In the genomic region with DNA sequence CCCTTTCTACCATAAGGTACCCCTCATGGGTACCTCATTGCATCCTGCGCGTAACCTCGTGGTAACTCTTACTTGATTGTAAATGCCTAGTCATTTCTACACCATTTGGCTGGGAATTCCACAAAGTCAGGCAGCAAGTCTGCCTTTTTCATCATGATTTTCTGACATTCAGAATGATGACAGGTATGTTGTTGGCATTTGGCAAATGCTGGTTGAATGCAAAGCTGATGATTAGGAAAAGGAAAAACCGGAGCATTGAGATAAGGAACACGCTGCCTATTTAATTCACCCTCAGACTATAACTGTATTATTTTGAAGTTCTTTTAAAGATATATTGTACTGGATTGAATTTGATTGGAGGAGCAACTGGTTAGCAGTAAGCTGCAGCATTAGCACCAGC, we compare ENCODE assay signal across 1 cellular context.
TF ChIP-seq lines count a peak whose summit lies in the region.

No MANE protein-coding gene starts in this region.

TF ChIP-seq in H1, 55 proteins besides CTCF, POLR2A, EP300 and RAD21:
- TF ChIP-seq GABPA (IDR thresholded peaks at IDR 0.05; ENCODE audit: borderline replicate concordance, insufficient read depth, low read length) = no peak
- TF ChIP-seq, protein P1, sequence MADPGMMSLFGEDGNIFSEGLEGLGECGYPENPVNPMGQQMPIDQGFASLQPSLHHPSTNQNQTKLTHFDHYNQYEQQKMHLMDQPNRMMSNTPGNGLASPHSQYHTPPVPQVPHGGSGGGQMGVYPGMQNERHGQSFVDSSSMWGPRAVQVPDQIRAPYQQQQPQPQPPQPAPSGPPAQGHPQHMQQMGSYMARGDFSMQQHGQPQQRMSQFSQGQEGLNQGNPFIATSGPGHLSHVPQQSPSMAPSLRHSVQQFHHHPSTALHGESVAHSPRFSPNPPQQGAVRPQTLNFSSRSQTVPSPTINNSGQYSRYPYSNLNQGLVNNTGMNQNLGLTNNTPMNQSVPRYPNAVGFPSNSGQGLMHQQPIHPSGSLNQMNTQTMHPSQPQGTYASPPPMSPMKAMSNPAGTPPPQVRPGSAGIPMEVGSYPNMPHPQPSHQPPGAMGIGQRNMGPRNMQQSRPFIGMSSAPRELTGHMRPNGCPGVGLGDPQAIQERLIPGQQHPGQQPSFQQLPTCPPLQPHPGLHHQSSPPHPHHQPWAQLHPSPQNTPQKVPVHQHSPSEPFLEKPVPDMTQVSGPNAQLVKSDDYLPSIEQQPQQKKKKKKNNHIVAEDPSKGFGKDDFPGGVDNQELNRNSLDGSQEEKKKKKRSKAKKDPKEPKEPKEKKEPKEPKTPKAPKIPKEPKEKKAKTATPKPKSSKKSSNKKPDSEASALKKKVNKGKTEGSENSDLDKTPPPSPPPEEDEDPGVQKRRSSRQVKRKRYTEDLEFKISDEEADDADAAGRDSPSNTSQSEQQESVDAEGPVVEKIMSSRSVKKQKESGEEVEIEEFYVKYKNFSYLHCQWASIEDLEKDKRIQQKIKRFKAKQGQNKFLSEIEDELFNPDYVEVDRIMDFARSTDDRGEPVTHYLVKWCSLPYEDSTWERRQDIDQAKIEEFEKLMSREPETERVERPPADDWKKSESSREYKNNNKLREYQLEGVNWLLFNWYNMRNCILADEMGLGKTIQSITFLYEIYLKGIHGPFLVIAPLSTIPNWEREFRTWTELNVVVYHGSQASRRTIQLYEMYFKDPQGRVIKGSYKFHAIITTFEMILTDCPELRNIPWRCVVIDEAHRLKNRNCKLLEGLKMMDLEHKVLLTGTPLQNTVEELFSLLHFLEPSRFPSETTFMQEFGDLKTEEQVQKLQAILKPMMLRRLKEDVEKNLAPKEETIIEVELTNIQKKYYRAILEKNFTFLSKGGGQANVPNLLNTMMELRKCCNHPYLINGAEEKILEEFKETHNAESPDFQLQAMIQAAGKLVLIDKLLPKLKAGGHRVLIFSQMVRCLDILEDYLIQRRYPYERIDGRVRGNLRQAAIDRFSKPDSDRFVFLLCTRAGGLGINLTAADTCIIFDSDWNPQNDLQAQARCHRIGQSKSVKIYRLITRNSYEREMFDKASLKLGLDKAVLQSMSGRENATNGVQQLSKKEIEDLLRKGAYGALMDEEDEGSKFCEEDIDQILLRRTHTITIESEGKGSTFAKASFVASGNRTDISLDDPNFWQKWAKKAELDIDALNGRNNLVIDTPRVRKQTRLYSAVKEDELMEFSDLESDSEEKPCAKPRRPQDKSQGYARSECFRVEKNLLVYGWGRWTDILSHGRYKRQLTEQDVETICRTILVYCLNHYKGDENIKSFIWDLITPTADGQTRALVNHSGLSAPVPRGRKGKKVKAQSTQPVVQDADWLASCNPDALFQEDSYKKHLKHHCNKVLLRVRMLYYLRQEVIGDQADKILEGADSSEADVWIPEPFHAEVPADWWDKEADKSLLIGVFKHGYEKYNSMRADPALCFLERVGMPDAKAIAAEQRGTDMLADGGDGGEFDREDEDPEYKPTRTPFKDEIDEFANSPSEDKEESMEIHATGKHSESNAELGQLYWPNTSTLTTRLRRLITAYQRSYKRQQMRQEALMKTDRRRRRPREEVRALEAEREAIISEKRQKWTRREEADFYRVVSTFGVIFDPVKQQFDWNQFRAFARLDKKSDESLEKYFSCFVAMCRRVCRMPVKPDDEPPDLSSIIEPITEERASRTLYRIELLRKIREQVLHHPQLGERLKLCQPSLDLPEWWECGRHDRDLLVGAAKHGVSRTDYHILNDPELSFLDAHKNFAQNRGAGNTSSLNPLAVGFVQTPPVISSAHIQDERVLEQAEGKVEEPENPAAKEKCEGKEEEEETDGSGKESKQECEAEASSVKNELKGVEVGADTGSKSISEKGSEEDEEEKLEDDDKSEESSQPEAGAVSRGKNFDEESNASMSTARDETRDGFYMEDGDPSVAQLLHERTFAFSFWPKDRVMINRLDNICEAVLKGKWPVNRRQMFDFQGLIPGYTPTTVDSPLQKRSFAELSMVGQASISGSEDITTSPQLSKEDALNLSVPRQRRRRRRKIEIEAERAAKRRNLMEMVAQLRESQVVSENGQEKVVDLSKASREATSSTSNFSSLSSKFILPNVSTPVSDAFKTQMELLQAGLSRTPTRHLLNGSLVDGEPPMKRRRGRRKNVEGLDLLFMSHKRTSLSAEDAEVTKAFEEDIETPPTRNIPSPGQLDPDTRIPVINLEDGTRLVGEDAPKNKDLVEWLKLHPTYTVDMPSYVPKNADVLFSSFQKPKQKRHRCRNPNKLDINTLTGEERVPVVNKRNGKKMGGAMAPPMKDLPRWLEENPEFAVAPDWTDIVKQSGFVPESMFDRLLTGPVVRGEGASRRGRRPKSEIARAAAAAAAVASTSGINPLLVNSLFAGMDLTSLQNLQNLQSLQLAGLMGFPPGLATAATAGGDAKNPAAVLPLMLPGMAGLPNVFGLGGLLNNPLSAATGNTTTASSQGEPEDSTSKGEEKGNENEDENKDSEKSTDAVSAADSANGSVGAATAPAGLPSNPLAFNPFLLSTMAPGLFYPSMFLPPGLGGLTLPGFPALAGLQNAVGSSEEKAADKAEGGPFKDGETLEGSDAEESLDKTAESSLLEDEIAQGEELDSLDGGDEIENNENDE (IDR thresholded peaks at IDR 0.05; ENCODE audit: insufficient replicate concordance, low read length) = no peak
- TF ChIP-seq NRF1 (IDR thresholded peaks at IDR 0.05; ENCODE audit: low read depth, low read length) = no peak
- no peak for TF ChIP-seq JUND (IDR thresholded peaks at IDR 0.05; ENCODE audit: low read length)
- no peak for TF ChIP-seq RXRA (IDR thresholded peaks at IDR 0.05; ENCODE audit: insufficient read depth, low read depth, low read length)
- TF ChIP-seq GTF2F1 (IDR thresholded peaks at IDR 0.05; ENCODE audit: borderline replicate concordance, low read depth, low read length) = no peak
- TF ChIP-seq PHF8 (conservative IDR thresholded peaks at IDR 0.05; ENCODE audit: low read depth, low read length) = no peak
- no peak for TF ChIP-seq EZH2 (IDR thresholded peaks at IDR 0.05; ENCODE audit: low read depth, low read length, severe bottlenecking)
- TF ChIP-seq TEAD4 (IDR thresholded peaks at IDR 0.05; ENCODE audit: low read depth, low read length) = no peak
- TF ChIP-seq, protein P2, sequence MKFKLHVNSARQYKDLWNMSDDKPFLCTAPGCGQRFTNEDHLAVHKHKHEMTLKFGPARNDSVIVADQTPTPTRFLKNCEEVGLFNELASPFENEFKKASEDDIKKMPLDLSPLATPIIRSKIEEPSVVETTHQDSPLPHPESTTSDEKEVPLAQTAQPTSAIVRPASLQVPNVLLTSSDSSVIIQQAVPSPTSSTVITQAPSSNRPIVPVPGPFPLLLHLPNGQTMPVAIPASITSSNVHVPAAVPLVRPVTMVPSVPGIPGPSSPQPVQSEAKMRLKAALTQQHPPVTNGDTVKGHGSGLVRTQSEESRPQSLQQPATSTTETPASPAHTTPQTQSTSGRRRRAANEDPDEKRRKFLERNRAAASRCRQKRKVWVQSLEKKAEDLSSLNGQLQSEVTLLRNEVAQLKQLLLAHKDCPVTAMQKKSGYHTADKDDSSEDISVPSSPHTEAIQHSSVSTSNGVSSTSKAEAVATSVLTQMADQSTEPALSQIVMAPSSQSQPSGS (IDR thresholded peaks at IDR 0.05; ENCODE audit: low read length) = no peak
- no peak for TF ChIP-seq ASH2L (IDR thresholded peaks at IDR 0.05; ENCODE audit: low read length)
- no peak for TF ChIP-seq KDM1A (IDR thresholded peaks at IDR 0.05; ENCODE audit: borderline replicate concordance, low read length)
- no peak for TF ChIP-seq POU5F1 (IDR thresholded peaks at IDR 0.05; ENCODE audit: low read depth, low read length)
- TF ChIP-seq TBP (IDR thresholded peaks at IDR 0.05; ENCODE audit: low read depth, low read length) = no peak
- no peak for TF ChIP-seq CEBPB (IDR thresholded peaks at IDR 0.05; ENCODE audit: low read depth, low read length)
- no peak for TF ChIP-seq NANOG (IDR thresholded peaks at IDR 0.05; ENCODE audit: insufficient read depth, low read depth, low read length, poor library complexity, severe bottlenecking)
- TF ChIP-seq TAF7 (optimal IDR thresholded peaks at IDR 0.05; ENCODE audit: borderline replicate concordance, low read depth, low read length) = no peak
- no peak for TF ChIP-seq SIN3A (conservative IDR thresholded peaks at IDR 0.05 in 1 of 2, IDR thresholded peaks at IDR 0.05 in 1 of 2; ENCODE audit: low read depth in 1 of 2, low read length in 2 of 2)
